18 cellular contexts compared by ENCODE assay signal in the genomic region with DNA sequence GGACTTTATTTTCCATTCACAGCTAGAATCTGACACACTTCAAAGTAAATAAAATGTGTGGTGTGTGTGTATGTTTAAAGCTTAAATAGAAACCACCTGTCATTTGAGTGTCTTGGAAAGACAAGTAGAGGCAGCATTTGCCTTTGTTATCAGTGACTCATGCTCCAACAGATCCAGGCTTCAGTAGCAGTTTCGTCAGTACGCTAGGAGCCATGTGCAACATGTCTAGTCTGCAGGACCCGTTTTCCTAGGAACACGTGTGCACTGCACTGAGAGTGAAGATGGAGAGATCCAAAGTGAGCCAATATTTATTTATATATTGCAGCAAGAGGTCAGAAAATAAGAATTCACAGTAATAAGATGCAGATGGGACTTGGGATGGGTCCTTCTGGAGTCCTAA. TPM values are rescaled to one million over a fixed set of nuclear protein-coding genes. Genes with fewer than 3 reads are reported as not detected.
DNase-seq lines count a peak whose midpoint lies in the region; ATAC-seq, FAIRE-seq and TF ChIP-seq lines count a peak whose summit lies in the region.
"Had no signal": no experiment of that assay in that cellular context is flagged by ENCODE, and none has a peak within 500 bp of the region (broad histone marks: within the 10 kb centered on the region; RNA-seq: fewer than 3 reads in every experiment).

No MANE protein-coding gene starts in this region.

- H3K9me3 Mint-ChIP-seq in astrocyte (ENCODE audit: unreplicated experiment) = no peaks in the 10 kb centered on the region
- H3K9me3 Mint-ChIP-seq in CD14-positive monocyte = peaks cover 0 to 3% (median 0%) of the 10 kb centered on the region in 7 donors
- no peaks in the 10 kb centered on the region for H3K9me3 Mint-ChIP-seq in effector memory CD8-positive, alpha-beta T cell

- no peak for FAIRE-seq in astrocyte (lab: Jason Lieb, UNC)
- FAIRE-seq: GM18507 had no signal

- DNase-seq in DMS153 (lab: John Stamatoyannopoulos, UW) (peak; percentile 92), NCI-H2029 (lab: John Stamatoyannopoulos, UW) (peak; percentile 55), astrocyte (ENCODE audit: low read depth) (peak; percentile 82), left kidney (ENCODE audit: low read depth, low spot score) (peak; percentile 40), ecto neural progenitor cell (ENCODE audit: low spot score) (no peak), CD14-positive monocyte (ENCODE audit: low spot score) (no peak)
- no peak for DNase-seq in stimulated activated CD4-positive, alpha-beta T cell treated with anti-CD3 and anti-CD28 coated beads, Interleukin-15, amount 100 ng/mL, for 24 hours
- no peak for DNase-seq in effector memory CD8-positive, alpha-beta T cell
- DNase-seq: activated T-cell treated with anti-CD3 and anti-CD28 coated beads for 4 hours; foreskin melanocyte; occipital lobe; stimulated activated CD4-positive, alpha-beta T cell treated with anti-CD3 and anti-CD28 coated beads, Interleukin-2, amount 100 ng/mL, for 48 hours; stimulated activated naive CD8-positive, alpha-beta T cell treated with anti-CD3 and anti-CD28 coated beads, Interleukin-15, Interleukin-2, amounts not matched to agents 100 U/mL and 50 U/mL, for 24 hours had no signal

- H3K4me3 Mint-ChIP-seq in astrocyte (ENCODE audit: unreplicated experiment) (no peak overlapping the region), CD14-positive monocyte (no peak overlapping the region)
- no peak overlapping the region for H3K4me3 Mint-ChIP-seq in effector memory CD8-positive, alpha-beta T cell

- no peaks in the 10 kb centered on the region for H4K20me1 ChIP-seq in astrocyte (ENCODE audit: insufficient read depth, low read length)

- H3K4me1 ChIP-seq in astrocyte (ENCODE audit: insufficient read depth, low read length) = peaks cover 24% of the 10 kb centered on the region
- H3K4me1 ChIP-seq: body of pancreas had no signal

- H3K4me3 ChIP-seq in astrocyte (ENCODE audit: insufficient read depth, low read depth, low read length) = no peak overlapping the region
- H3K4me3 ChIP-seq: body of pancreas had no signal

- no peak overlapping the region for H2AFZ ChIP-seq in astrocyte (ENCODE audit: low read depth, low read length)

- intact Hi-C loops in CD14-positive monocyte (cut with micrococcal nuclease) = no loop called here

- H3K4me1 Mint-ChIP-seq in astrocyte (ENCODE audit: low read depth, unreplicated experiment) (peaks cover 19% of the 10 kb centered on the region), CD14-positive monocyte (peaks cover 5% of the 10 kb centered on the region)
- H3K4me1 Mint-ChIP-seq in effector memory CD8-positive, alpha-beta T cell (ENCODE audit: low read depth in 2 of 2) = no peaks in the 10 kb centered on the region

- no peaks in the 10 kb centered on the region for H3K9me3 ChIP-seq in astrocyte (ENCODE audit: insufficient read depth, low read depth, low read length)
- H3K9me3 ChIP-seq: body of pancreas had no signal

- H3K27me3 Mint-ChIP-seq in astrocyte (ENCODE audit: low read depth, unreplicated experiment) (no peaks in the 10 kb centered on the region), CD14-positive monocyte (ENCODE audit: low read depth in 3 of 3) (no peaks in the 10 kb centered on the region)
- H3K27me3 Mint-ChIP-seq in effector memory CD8-positive, alpha-beta T cell = peaks cover 19 to 41% of the 10 kb centered on the region in 2 donors

- no peaks in the 10 kb centered on the region for H3K79me2 ChIP-seq in astrocyte (ENCODE audit: insufficient read depth, low read length)

- H3K36me3 Mint-ChIP-seq in astrocyte (ENCODE audit: low read depth, unreplicated experiment) (no peaks in the 10 kb centered on the region), CD14-positive monocyte (no peaks in the 10 kb centered on the region)
- no peaks in the 10 kb centered on the region for H3K36me3 Mint-ChIP-seq in effector memory CD8-positive, alpha-beta T cell (ENCODE audit: insufficient read depth)

- H3K27me3 ChIP-seq in astrocyte (ENCODE audit: insufficient read depth, low read length) = no peaks in the 10 kb centered on the region
- H3K27me3 ChIP-seq: body of pancreas had no signal

- TF ChIP-seq CTCF in astrocyte (IDR thresholded peaks at IDR 0.05; ENCODE audit: insufficient read depth, low read depth, low read length) = no peak
- TF ChIP-seq CTCF in CD14-positive monocyte (IDR thresholded peaks at IDR 0.05) = no peak

- H3K4me2 ChIP-seq in astrocyte (ENCODE audit: low read length) = peak overlapping the region; percentile 2

- no peak for ATAC-seq in effector memory CD8-positive, alpha-beta T cell (replicated peaks)
- ATAC-seq: body of pancreas; left lobe of liver; Panc1; stimulated activated naive CD8-positive, alpha-beta T cell treated with anti-CD3 and anti-CD28 coated beads, Interleukin-15, Interleukin-2, amounts not matched to agents 100 U/mL and 50 U/mL, for 24 hours had no signal

- no peak overlapping the region for H3K27ac Mint-ChIP-seq in astrocyte (ENCODE audit: unreplicated experiment)
- no peak overlapping the region for H3K27ac Mint-ChIP-seq in CD14-positive monocyte
- no peak overlapping the region for H3K27ac Mint-ChIP-seq in effector memory CD8-positive, alpha-beta T cell

- no peaks in the 10 kb centered on the region for H3K36me3 ChIP-seq in astrocyte (ENCODE audit: insufficient read depth, low read length)

- no peak overlapping the region for H3K9ac ChIP-seq in astrocyte (ENCODE audit: low read length)

- H3K27ac ChIP-seq in astrocyte (ENCODE audit: low read depth, low read length) = no peak overlapping the region
- H3K27ac ChIP-seq: body of pancreas, VCaP had no signal

RNA-seq across cellular contexts. Expression of gene SGIP1, which starts 41.8 kb away (rescaled TPM):
- total RNA-seq in astrocyte = 4.4 and 8.8 TPM in 2 replicates
- not detected for polyA plus RNA-seq in CD14-positive monocyte

Comparison
In these comparisons a context has a peak if more than half of its experiments do, and no peak if none do; other contexts are left out.
1. DNase-seq: peak in DMS153 (single experiment), NCI-H2029 (single experiment), astrocyte (single experiment) and left kidney (single experiment); none in ecto neural progenitor cell (single experiment), CD14-positive monocyte (single experiment), stimulated activated CD4-positive, alpha-beta T cell treated with anti-CD3 and anti-CD28 coated beads, Interleukin-15, amount 100 ng/mL, for 24 hours (single experiment) and effector memory CD8-positive, alpha-beta T cell (0 of 3).